Comparison of ENCODE assay signal across 25 cellular contexts in the genomic region with DNA sequence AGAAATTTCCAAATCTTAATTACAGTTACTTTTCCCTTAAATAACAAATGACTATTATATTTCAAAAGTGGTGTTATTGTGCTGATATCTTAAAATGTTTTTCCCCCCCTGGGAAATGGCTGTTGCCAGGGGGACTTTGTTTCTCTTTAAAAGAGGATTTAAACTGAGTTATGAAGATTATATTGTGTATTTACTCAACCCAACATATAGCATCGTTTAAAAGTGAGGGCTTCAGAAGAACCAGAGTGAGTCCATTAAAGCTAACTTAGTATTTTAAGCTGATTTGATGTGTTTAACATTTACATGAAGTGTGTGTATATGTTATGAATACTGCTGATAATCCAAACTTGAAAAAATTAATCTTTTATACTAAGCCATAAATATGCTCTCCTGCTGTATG.
"Had no signal": no experiment of that assay in that cellular context is flagged by ENCODE, and none has a peak within 500 bp of the region (broad histone marks: within the 10 kb centered on the region; RNA-seq: fewer than 3 reads in every experiment).

No MANE protein-coding gene starts in this region.

- H3K4me1 ChIP-seq: parathyroid adenoma had no signal

- DNase-seq: activated CD4-positive, alpha-beta memory T cell treated with anti-CD3 and anti-CD28 coated beads, Interleukin-2, amount 10 ng/mL, durations not matched to agents 7 days and 5 days; activated CD4-positive, alpha-beta T cell treated with anti-CD3 and anti-CD28 coated beads, Interleukin-2, amount 10 ng/mL, durations not matched to agents 24 days and 14 days; activated effector memory CD4-positive, alpha-beta T cell treated with Interleukin-2 at 50 U/mL for 16 hours; activated naive CD4-positive, alpha-beta T cell treated with anti-CD3 and anti-CD28 coated beads for 36 hours; activated naive CD8-positive, alpha-beta T cell treated with anti-CD3 and anti-CD28 coated beads, Interleukin-2, amount 10 ng/mL, durations not matched to agents 7 days and 5 days; activated T-cell treated with anti-CD3 and anti-CD28 coated beads, Interleukin-2, amount 50 U/mL, for 72 hours; amygdala; head of caudate nucleus; left cardiac atrium; right cardiac atrium; stimulated activated CD4-positive, alpha-beta T cell treated with anti-CD3 and anti-CD28 coated beads, Interleukin-15, amount 100 ng/mL, for 24 hours; stimulated activated CD8-positive, alpha-beta memory T cell treated with anti-CD3 and anti-CD28 coated beads, Interleukin-4, amount 100 ng/mL, for 48 hours; stimulated activated naive CD4-positive, alpha-beta T cell had no signal

- H3K27ac Mint-ChIP-seq: activated CD4-positive, alpha-beta memory T cell treated with anti-CD3 and anti-CD28 coated beads, Interleukin-2, amount 10 ng/mL, durations not matched to agents 7 days and 5 days; activated CD4-positive, alpha-beta T cell treated with anti-CD3 and anti-CD28 coated beads, Interleukin-2, amount 10 ng/mL, durations not matched to agents 24 days and 14 days; activated naive CD4-positive, alpha-beta T cell treated with anti-CD3 and anti-CD28 coated beads for 36 hours; activated naive CD8-positive, alpha-beta T cell treated with anti-CD3 and anti-CD28 coated beads, Interleukin-2, amount 10 ng/mL, durations not matched to agents 7 days and 5 days; activated T-cell treated with anti-CD3 and anti-CD28 coated beads, Interleukin-2, amount 50 U/mL, for 72 hours; type B pancreatic cell had no signal

- FAIRE-seq: islet of Langerhans had no signal

- H3K4me3 ChIP-seq: cardiac muscle cell, gastroesophageal sphincter, skin epidermis, thoracic aorta had no signal

- H3K9ac ChIP-seq: parathyroid adenoma had no signal

- H3K36me3 ChIP-seq: cardiac muscle cell, gastroesophageal sphincter, neutrophil had no signal

- H3K9me3 Mint-ChIP-seq: activated CD4-positive, alpha-beta memory T cell treated with anti-CD3 and anti-CD28 coated beads, Interleukin-2, amount 10 ng/mL, durations not matched to agents 7 days and 5 days; activated CD4-positive, alpha-beta T cell treated with anti-CD3 and anti-CD28 coated beads, Interleukin-2, amount 10 ng/mL, durations not matched to agents 24 days and 14 days; activated naive CD4-positive, alpha-beta T cell treated with anti-CD3 and anti-CD28 coated beads for 36 hours; activated naive CD8-positive, alpha-beta T cell treated with anti-CD3 and anti-CD28 coated beads, Interleukin-2, amount 10 ng/mL, durations not matched to agents 7 days and 5 days; activated T-cell treated with anti-CD3 and anti-CD28 coated beads, Interleukin-2, amount 50 U/mL, for 72 hours; nephron; type B pancreatic cell had no signal

- H3K27me3 ChIP-seq: cardiac muscle cell, gastroesophageal sphincter, neutrophil had no signal

- H3K27me3 Mint-ChIP-seq: activated CD4-positive, alpha-beta memory T cell treated with anti-CD3 and anti-CD28 coated beads, Interleukin-2, amount 10 ng/mL, durations not matched to agents 7 days and 5 days; activated CD4-positive, alpha-beta T cell treated with anti-CD3 and anti-CD28 coated beads, Interleukin-2, amount 10 ng/mL, durations not matched to agents 24 days and 14 days; activated naive CD8-positive, alpha-beta T cell treated with anti-CD3 and anti-CD28 coated beads, Interleukin-2, amount 10 ng/mL, durations not matched to agents 7 days and 5 days; type B pancreatic cell had no signal

- H3K4me3 Mint-ChIP-seq: activated CD4-positive, alpha-beta memory T cell treated with anti-CD3 and anti-CD28 coated beads, Interleukin-2, amount 10 ng/mL, durations not matched to agents 7 days and 5 days; activated CD4-positive, alpha-beta T cell treated with anti-CD3 and anti-CD28 coated beads, Interleukin-2, amount 10 ng/mL, durations not matched to agents 24 days and 14 days; activated naive CD4-positive, alpha-beta T cell treated with anti-CD3 and anti-CD28 coated beads for 36 hours; activated naive CD8-positive, alpha-beta T cell treated with anti-CD3 and anti-CD28 coated beads, Interleukin-2, amount 10 ng/mL, durations not matched to agents 7 days and 5 days; activated T-cell treated with anti-CD3 and anti-CD28 coated beads, Interleukin-2, amount 50 U/mL, for 72 hours; nephron; type B pancreatic cell had no signal

- H2AFZ ChIP-seq: parathyroid adenoma had no signal

- H3K27ac ChIP-seq: cardiac muscle cell, epithelial cell of prostate, gastroesophageal sphincter, neutrophil, parathyroid adenoma, skin epidermis, thoracic aorta, VCaP had no signal

- H3K4me1 Mint-ChIP-seq: activated CD4-positive, alpha-beta T cell treated with anti-CD3 and anti-CD28 coated beads, Interleukin-2, amount 10 ng/mL, durations not matched to agents 24 days and 14 days had no signal

- H3K36me3 Mint-ChIP-seq: activated naive CD8-positive, alpha-beta T cell treated with anti-CD3 and anti-CD28 coated beads, Interleukin-2, amount 10 ng/mL, durations not matched to agents 7 days and 5 days had no signal

- H3K9me3 ChIP-seq: gastroesophageal sphincter, neutrophil, thoracic aorta had no signal

- H3K79me2 ChIP-seq: parathyroid adenoma had no signal

- ATAC-seq: activated CD4-positive, CD25-positive, alpha-beta regulatory T cell treated with anti-CD3 and anti-CD28 coated beads, Interleukin-2, amount 50 U/mL, for 24 hours; activated T-cell treated with anti-CD3 and anti-CD28 coated beads, Interleukin-2, amount 50 U/mL, for 72 hours; gastroesophageal sphincter; left cardiac atrium; right cardiac atrium had no signal
